In genomic region chr19:38901683-38902082, GRCh38 we compare ENCODE assay signal across 16 cellular contexts. TPM values are rescaled to one million over a fixed set of nuclear protein-coding genes. Genes with fewer than 3 reads are reported as not detected.
DNase-seq lines count a peak whose midpoint lies in the region; ATAC-seq and TF ChIP-seq lines count a peak whose summit lies in the region.
"Had no signal": no experiment of that assay in that cellular context is flagged by ENCODE, and none has a peak within 500 bp of the region (broad histone marks: within the 10 kb centered on the region; RNA-seq: fewer than 3 reads in every experiment).

No MANE protein-coding gene starts in this region.

- H3K79me2 ChIP-seq in DOHH2 (ENCODE audit: control insufficient read depth, low read length): peaks cover 38% of the 10 kb centered on the region

- H4K20me1 ChIP-seq in DOHH2 (ENCODE audit: control insufficient read depth, insufficient read depth, low read depth, low read length): no peaks in the 10 kb centered on the region

- ATAC-seq in CD4-positive, alpha-beta T cell (ENCODE audit: poor library complexity): no peak
- no peak for ATAC-seq in activated T-helper 17 cell treated with anti-CD3 and anti-CD28 coated beads, Interleukin-2, amount 50 U/mL, for 72 hours (replicated peaks)
- no peak for ATAC-seq in naive thymus-derived CD4-positive, alpha-beta T cell

- H3K27ac Mint-ChIP-seq in CD4-positive, alpha-beta T cell: no peak overlapping the region
- no peak overlapping the region for H3K27ac Mint-ChIP-seq in activated T-helper 17 cell treated with anti-CD3 and anti-CD28 coated beads, Interleukin-2, amount 50 U/mL, for 72 hours
- peak overlapping the region in 1 of 9 donors; percentile 19 for H3K27ac Mint-ChIP-seq in naive thymus-derived CD4-positive, alpha-beta T cell
- H3K27ac Mint-ChIP-seq in mesothelial cell of epicardium: no peak overlapping the region

- H3K9me3 ChIP-seq in CD4-positive, alpha-beta T cell (ENCODE audit: control insufficient read depth, low read length): no peaks in the 10 kb centered on the region
- H3K9me3 ChIP-seq in DOHH2 (ENCODE audit: control insufficient read depth, insufficient read depth, low read length): peaks cover 5% of the 10 kb centered on the region
- no peaks in the 10 kb centered on the region for H3K9me3 ChIP-seq in naive thymus-derived CD4-positive, alpha-beta T cell (ENCODE audit: control insufficient read depth in 2 of 3, low read length in 3 of 3)

- H3K27me3 ChIP-seq in CD4-positive, alpha-beta T cell (ENCODE audit: control insufficient read depth, insufficient read depth, low read length): no peaks in the 10 kb centered on the region
- no peaks in the 10 kb centered on the region for H3K27me3 ChIP-seq in DOHH2 (ENCODE audit: control insufficient read depth, low read length)
- no peaks in the 10 kb centered on the region for H3K27me3 ChIP-seq in naive thymus-derived CD4-positive, alpha-beta T cell (ENCODE audit: control insufficient read depth in 2 of 2, insufficient read depth in 2 of 2, low read length in 2 of 2)

- peak overlapping the region; percentile 36; the same call in 1 of the 2 replicates for H3K4me3 ChIP-seq in DOHH2 (ENCODE audit: low read length)
- H3K4me3 ChIP-seq in naive thymus-derived CD4-positive, alpha-beta T cell (ENCODE audit: low read length): no peak overlapping the region

- H3K36me3 Mint-ChIP-seq in CD4-positive, alpha-beta T cell (ENCODE audit: low read depth): peaks cover 35% of the 10 kb centered on the region
- peaks cover 51% of the 10 kb centered on the region for H3K36me3 Mint-ChIP-seq in activated T-helper 17 cell treated with anti-CD3 and anti-CD28 coated beads, Interleukin-2, amount 50 U/mL, for 72 hours (ENCODE audit: low read depth)
- peaks cover 5 to 29% (median 12%) of the 10 kb centered on the region in 5 donors for H3K36me3 Mint-ChIP-seq in naive thymus-derived CD4-positive, alpha-beta T cell
- peaks cover 8% of the 10 kb centered on the region for H3K36me3 Mint-ChIP-seq in mesothelial cell of epicardium

- H3K9me2 ChIP-seq in DOHH2 (replicated peaks; ENCODE audit: control insufficient read depth, low read length): no peaks in the 10 kb centered on the region

- H3K36me3 ChIP-seq in DOHH2 (ENCODE audit: control insufficient read depth, low read length): peaks cover 25% of the 10 kb centered on the region
- peaks cover 6 to 26% (median 7%) of the 10 kb centered on the region in 3 experiments for H3K36me3 ChIP-seq in naive thymus-derived CD4-positive, alpha-beta T cell (ENCODE audit: control insufficient read depth in 2 of 3, insufficient read depth in 3 of 3, low read length in 3 of 3)

- H3K4me2 ChIP-seq in DOHH2 (ENCODE audit: low read length): peak overlapping the region; percentile 86; the same call in 1 of the 2 replicates

- no peaks in the 10 kb centered on the region for H3K27me3 Mint-ChIP-seq in CD4-positive, alpha-beta T cell
- H3K27me3 Mint-ChIP-seq in activated T-helper 17 cell treated with anti-CD3 and anti-CD28 coated beads, Interleukin-2, amount 50 U/mL, for 72 hours: no peaks in the 10 kb centered on the region
- no peaks in the 10 kb centered on the region for H3K27me3 Mint-ChIP-seq in naive thymus-derived CD4-positive, alpha-beta T cell
- no peaks in the 10 kb centered on the region for H3K27me3 Mint-ChIP-seq in mesothelial cell of epicardium (ENCODE audit: low read depth)

- peak overlapping the region; percentile 93 for H3K4me3 Mint-ChIP-seq in CD4-positive, alpha-beta T cell
- H3K4me3 Mint-ChIP-seq in activated T-helper 17 cell treated with anti-CD3 and anti-CD28 coated beads, Interleukin-2, amount 50 U/mL, for 72 hours: peak overlapping the region; percentile 88
- H3K4me3 Mint-ChIP-seq in naive thymus-derived CD4-positive, alpha-beta T cell: peak overlapping the region in 9 of 10 donors; percentile 27 to 95 (median 57)
- no peak overlapping the region for H3K4me3 Mint-ChIP-seq in mesothelial cell of epicardium

- intact Hi-C loops in CD4-positive, alpha-beta T cell (cut with DNase I, micrococcal nuclease): no loop called here
- intact Hi-C loops in naive thymus-derived CD4-positive, alpha-beta T cell (cut with micrococcal nuclease): no loop called here

- H3F3A ChIP-seq in DOHH2 (ENCODE audit: control insufficient read depth, insufficient read depth): no peaks in the 10 kb centered on the region

- peaks cover 47% of the 10 kb centered on the region for H3K4me1 Mint-ChIP-seq in CD4-positive, alpha-beta T cell (ENCODE audit: low read depth)
- H3K4me1 Mint-ChIP-seq in activated T-helper 17 cell treated with anti-CD3 and anti-CD28 coated beads, Interleukin-2, amount 50 U/mL, for 72 hours: peaks cover 15% of the 10 kb centered on the region
- peaks cover 27 to 63% (median 47%) of the 10 kb centered on the region in 7 donors for H3K4me1 Mint-ChIP-seq in naive thymus-derived CD4-positive, alpha-beta T cell
- peaks cover 15% of the 10 kb centered on the region for H3K4me1 Mint-ChIP-seq in mesothelial cell of epicardium

- DNase-seq in CD4-positive, alpha-beta T cell: no peak
- no peak for DNase-seq in naive thymus-derived CD4-positive, alpha-beta T cell
- DNase-seq in NCI-H226 (no peak), mesothelial cell of epicardium (ENCODE audit: low spot score in 2 of 2, unreplicated experiment in 2 of 2) (no peak)
- no peak for DNase-seq in stimulated activated CD4-positive, alpha-beta T cell treated with anti-CD3 and anti-CD28 coated beads, Interleukin-2, amount 100 ng/mL, for 24 hours
- DNase-seq: EL, foreskin fibroblast, H7, NCI-H2107, RPMI8226 had no signal

- peaks cover 20% of the 10 kb centered on the region for H3K4me1 ChIP-seq in DOHH2 (ENCODE audit: control insufficient read depth, low read length)
- peaks cover 15 to 29% of the 10 kb centered on the region in 2 donors for H3K4me1 ChIP-seq in naive thymus-derived CD4-positive, alpha-beta T cell (ENCODE audit: control insufficient read depth in 2 of 2, insufficient read depth in 2 of 2, low read length in 2 of 2)

- H3K9me3 Mint-ChIP-seq in CD4-positive, alpha-beta T cell: no peaks in the 10 kb centered on the region
- H3K9me3 Mint-ChIP-seq in activated T-helper 17 cell treated with anti-CD3 and anti-CD28 coated beads, Interleukin-2, amount 50 U/mL, for 72 hours: no peaks in the 10 kb centered on the region
- H3K9me3 Mint-ChIP-seq in naive thymus-derived CD4-positive, alpha-beta T cell: peaks cover 0 to 2% (median 0%) of the 10 kb centered on the region in 11 donors
- H3K9me3 Mint-ChIP-seq in mesothelial cell of epicardium: no peaks in the 10 kb centered on the region

- no peak for TF ChIP-seq CTCF in CD4-positive, alpha-beta T cell (IDR thresholded peaks at IDR 0.05)
- TF ChIP-seq CTCF in DOHH2 (IDR thresholded peaks at IDR 0.05; ENCODE audit: low read depth, low read length, poor library complexity, severe bottlenecking): no peak
- TF ChIP-seq CTCF in mesothelial cell of epicardium (IDR thresholded peaks at IDR 0.05; ENCODE audit: unreplicated experiment): no peak

- POLR2A ChIA-PET in CD4-positive, alpha-beta T cell (lab: Charles Lee): interaction anchor here (2.5 kb wide), 1 partner anchor 28 kb away, joined by 27 read pairs; the partner anchor contains the start of genes MRPS12 and SARS2
- POLR2A ChIA-PET in naive thymus-derived CD4-positive, alpha-beta T cell (lab: Charles Lee): interaction anchor here (2.2 kb wide), 1 partner anchor 29 kb away, joined by 12 read pairs; the partner anchor contains the start of genes MRPS12 and SARS2

- no peak overlapping the region for H3K27ac ChIP-seq in CD4-positive, alpha-beta T cell (ENCODE audit: low read depth, low read length)
- H3K27ac ChIP-seq in DOHH2 (ENCODE audit: low read depth, low read length): no peak overlapping the region
- H3K27ac ChIP-seq in naive thymus-derived CD4-positive, alpha-beta T cell (ENCODE audit: low read depth, low read length): no peak overlapping the region

- CTCF ChIA-PET in CD4-positive, alpha-beta T cell (lab: Charles Lee): interaction anchor here (1.1 to 2.9 kb wide), 3 partner anchors 14 to 132 kb away, joined by 3 to 46 read pairs (median 9); partner anchors contain the start of genes MRPS12 and SARS2
- CTCF ChIA-PET in naive thymus-derived CD4-positive, alpha-beta T cell (lab: Charles Lee): no interaction called here

RNA-seq across cellular contexts. Expression of gene NFKBIB, which starts 1.9 kb away (rescaled TPM):
- 10 to 100 TPM; 29.3 to 30.1 TPM for total RNA-seq in CD4-positive, alpha-beta T cell
- 10 to 100 TPM; 41.2 to 68.7 TPM for total RNA-seq in activated T-helper 17 cell treated with anti-CD3 and anti-CD28 coated beads, Interleukin-2, amount 50 U/mL, for 72 hours
- 10 to 100 TPM; 21.7 to 51.8 (median 34.1) TPM for total RNA-seq in naive thymus-derived CD4-positive, alpha-beta T cell
- 1 to 10 TPM; 7.3 to 9.0 TPM for polyA plus RNA-seq in naive thymus-derived CD4-positive, alpha-beta T cell
- total RNA-seq in mesothelial cell of epicardium: 13.4 to 13.9 TPM (median 13.5 TPM) in 3 replicates

RNA-seq across cellular contexts. Expression of gene SIRT2, which starts 2.3 kb away (rescaled TPM):
- total RNA-seq in CD4-positive, alpha-beta T cell: 10 to 100 TPM; 60.8 to 67.8 TPM
- total RNA-seq in activated T-helper 17 cell treated with anti-CD3 and anti-CD28 coated beads, Interleukin-2, amount 50 U/mL, for 72 hours: 10 to 100 TPM; 37.9 to 41.2 TPM
- 10 to 100 TPM; 42.9 to 78.5 (median 54.0) TPM for total RNA-seq in naive thymus-derived CD4-positive, alpha-beta T cell
- 10 to 100 TPM; 30.7 to 39.5 TPM for polyA plus RNA-seq in naive thymus-derived CD4-positive, alpha-beta T cell
- total RNA-seq in mesothelial cell of epicardium: 45.2 to 46.5 TPM (median 45.7 TPM) in 3 replicates

RNA-seq across cellular contexts. Expression of gene CCER2, which starts 10.3 kb away (rescaled TPM):
- total RNA-seq in CD4-positive, alpha-beta T cell: 1 to 10 TPM; 1.0 to 1.7 TPM
- total RNA-seq in activated T-helper 17 cell treated with anti-CD3 and anti-CD28 coated beads, Interleukin-2, amount 50 U/mL, for 72 hours: under 1 TPM; 0.24 to 0.86 TPM
- total RNA-seq in naive thymus-derived CD4-positive, alpha-beta T cell: 1 to 10 TPM in 4 of 5 experiments, under 1 TPM in 1; 0.73 to 1.6 (median 1.3) TPM
- not detected for polyA plus RNA-seq in naive thymus-derived CD4-positive, alpha-beta T cell
- total RNA-seq in mesothelial cell of epicardium: 1.8 to 2.2 TPM (median 2.0 TPM) in 3 replicates
- total RNA-seq: cardiac septum, lung microvascular endothelial cell, osteoblast had no signal
- polyA plus RNA-seq: BJ had no signal

RNA-seq across cellular contexts. Expression of gene RINL, which starts 23.6 kb away (rescaled TPM):
- 10 to 100 TPM; 19.5 to 21.3 TPM for total RNA-seq in CD4-positive, alpha-beta T cell
- total RNA-seq in activated T-helper 17 cell treated with anti-CD3 and anti-CD28 coated beads, Interleukin-2, amount 50 U/mL, for 72 hours: 100 to 1,000 TPM in 1 of 2 donors, 10 to 100 TPM in 1; 92.3 to 156 TPM
- total RNA-seq in naive thymus-derived CD4-positive, alpha-beta T cell: 10 to 100 TPM; 32.8 to 75.9 (median 64.0) TPM
- 10 to 100 TPM; 35.3 to 36.1 TPM for polyA plus RNA-seq in naive thymus-derived CD4-positive, alpha-beta T cell
- 2.1 to 3.3 TPM (median 2.3 TPM) in 3 replicates for total RNA-seq in mesothelial cell of epicardium

RNA-seq across cellular contexts. Expression of gene SARS2, which starts 28.9 kb away (rescaled TPM):
- total RNA-seq in CD4-positive, alpha-beta T cell: 10 to 100 TPM; 18.7 to 22.8 TPM
- total RNA-seq in activated T-helper 17 cell treated with anti-CD3 and anti-CD28 coated beads, Interleukin-2, amount 50 U/mL, for 72 hours: 10 to 100 TPM; 27.5 to 49.3 TPM
- total RNA-seq in naive thymus-derived CD4-positive, alpha-beta T cell: 10 to 100 TPM; 17.5 to 35.6 (median 25.4) TPM
- 10 to 100 TPM; 10.2 to 16.1 TPM for polyA plus RNA-seq in naive thymus-derived CD4-positive, alpha-beta T cell
- total RNA-seq in mesothelial cell of epicardium: 59.0 to 70.7 TPM (median 61.3 TPM) in 3 replicates
